In the genomic region with DNA sequence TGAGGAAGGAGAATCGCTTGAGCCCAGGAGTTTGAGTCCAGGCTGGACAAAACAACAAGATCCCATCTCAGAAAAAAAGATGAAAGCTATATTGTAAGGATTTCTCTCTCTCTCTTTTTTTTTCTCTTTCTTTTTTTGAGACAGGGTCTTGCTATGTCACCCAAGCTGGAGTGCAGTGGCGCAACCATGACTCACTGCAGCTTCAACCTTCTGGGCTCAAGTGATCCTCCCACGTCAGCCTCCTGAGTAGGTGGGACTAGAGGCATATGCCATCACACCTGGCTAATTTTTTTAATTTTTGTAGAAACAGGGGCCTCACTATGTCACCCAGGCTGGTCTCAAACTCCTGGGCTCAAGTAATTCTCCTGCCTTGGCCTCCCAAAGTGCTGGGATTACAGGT, we compare ENCODE assay signal across 1 cellular context.
TF ChIP-seq lines count a peak whose summit lies in the region.

No MANE protein-coding gene starts in this region.

TF ChIP-seq in IMR-90, 13 proteins besides CTCF, POLR2A, EP300 and RAD21 (continued from another document):
- no peak for TF ChIP-seq ELK1 (IDR thresholded peaks at IDR 0.05; ENCODE audit: borderline replicate concordance, low read depth, low read length)
- no peak for TF ChIP-seq MAFK (IDR thresholded peaks at IDR 0.05; ENCODE audit: low read depth, low read length)
- no peak for TF ChIP-seq RCOR1 (IDR thresholded peaks at IDR 0.05; ENCODE audit: insufficient replicate concordance, low read length)
- TF ChIP-seq RFX5 (IDR thresholded peaks at IDR 0.05; ENCODE audit: low read depth, low read length): no peak
- TF ChIP-seq MXI1 (IDR thresholded peaks at IDR 0.05; ENCODE audit: borderline replicate concordance, low read depth, low read length): no peak
- TF ChIP-seq CEBPB (IDR thresholded peaks at IDR 0.05; ENCODE audit: low read depth, low read length): peak; percentile 56
